8 cellular contexts compared by ENCODE assay signal in the genomic region with DNA sequence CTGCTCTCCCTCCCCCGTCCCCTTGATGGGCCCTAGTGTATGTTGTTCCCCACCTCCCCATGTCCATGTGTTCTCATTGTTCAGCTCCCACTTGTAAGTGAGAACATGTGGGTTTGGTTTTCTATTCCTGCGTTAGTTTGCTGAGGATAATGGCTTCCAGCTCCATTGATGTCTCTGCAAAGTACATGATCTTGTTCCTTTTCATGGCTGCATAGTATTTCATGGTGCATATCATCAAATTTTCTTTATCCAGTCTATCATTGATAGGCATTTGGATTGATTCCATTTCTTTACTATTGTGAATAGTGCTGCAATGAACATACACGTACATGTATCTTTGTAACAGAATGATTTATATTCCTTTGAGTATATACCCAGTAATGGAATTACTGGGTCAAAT. TPM values are rescaled to one million over a fixed set of nuclear protein-coding genes. Genes with fewer than 3 reads are reported as not detected.
"Had no signal": no experiment of that assay in that cellular context is flagged by ENCODE, and none has a peak within 500 bp of the region (broad histone marks: within the 10 kb centered on the region; RNA-seq: fewer than 3 reads in every experiment).

No MANE protein-coding gene starts in this region.

RNA-seq across cellular contexts. Expression of a gene that starts 6.7 kb away (rescaled TPM):
- total RNA-seq: activated naive CD4-positive, alpha-beta T cell treated with anti-CD3 and anti-CD28 coated beads for 36 hours; activated naive CD4-positive, alpha-beta T cell treated with anti-CD3 and anti-CD28 coated beads, Interleukin-2, amount 50 U/mL, for 72 hours; activated naive CD8-positive, alpha-beta T cell treated with anti-CD3 and anti-CD28 coated beads, Interleukin-2, amount 10 ng/mL, durations not matched to agents 7 days and 5 days; activated T-cell treated with anti-CD3 and anti-CD28 coated beads, Interleukin-2, amount 50 U/mL, for 4 hours; activated T-cell treated with anti-CD3 and anti-CD28 coated beads, Interleukin-2, amount 50 U/mL, for 72 hours; activated T-helper 1 cell treated with anti-CD3 and anti-CD28 coated beads, Interleukin-12 subunit alpha, Interleukin-12 subunit beta, Interleukin-2, Interleukin-4 antibody, amounts not matched to agents 30 ng/mL and 10 ng/mL and 1 ng/mL, durations not matched to agents 14 hours and 24 hours and 36 hours; activated T-helper 2 cell treated with anti-CD3 and anti-CD28 coated beads, Interferon-gamma antibody, Interleukin-2, Interleukin-4, amounts not matched to agents 10 μg/mL and 5 μg/mL and 100 μg/mL, durations not matched to agents 14 hours and 24 hours and 36 hours; bronchial epithelial cell had no signal
